In the genomic region with DNA sequence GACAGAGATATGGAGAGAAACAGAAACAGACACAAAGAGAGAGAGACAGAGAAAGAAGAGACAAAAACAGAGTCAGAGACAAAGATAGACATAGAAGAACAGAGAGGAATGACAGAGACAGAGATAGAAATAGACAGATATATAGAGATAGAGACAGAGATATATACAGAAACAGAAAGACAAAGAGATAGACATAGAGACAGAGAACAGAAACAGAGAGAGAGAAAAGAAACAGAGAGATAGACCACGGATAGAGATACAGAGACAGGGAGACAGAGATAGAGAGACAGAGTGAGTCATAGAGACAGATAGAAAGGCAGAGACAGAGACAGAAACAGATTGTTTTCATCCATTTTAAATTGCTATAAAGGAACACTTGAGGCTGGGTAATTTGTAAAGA, we compare ENCODE assay signal across 12 cellular contexts. TPM values are rescaled to one million over a fixed set of nuclear protein-coding genes. Genes with fewer than 3 reads are reported as not detected.
DNase-seq lines count a peak whose midpoint lies in the region; ATAC-seq, FAIRE-seq and TF ChIP-seq lines count a peak whose summit lies in the region.
"Had no signal": no experiment of that assay in that cellular context is flagged by ENCODE, and none has a peak within 500 bp of the region (broad histone marks: within the 10 kb centered on the region; RNA-seq: fewer than 3 reads in every experiment).

No MANE protein-coding gene starts in this region.

- H3K27ac ChIP-seq in muscle layer of colon (ENCODE audit: low read depth, low read length) (peak overlapping the region; percentile 29), aorta (ENCODE audit: low read depth in 1 of 2, low read length in 2 of 2) (no peak overlapping the region)
- H3K27ac ChIP-seq: C4-2B had no signal

- 57 to 65% methylated on average over 1 of the region's 1 CpG for WGBS in aorta, 2 donors

- H3K9ac ChIP-seq in muscle layer of colon (ENCODE audit: low read length), result no peak overlapping the region

- FAIRE-seq in GM12892 (lab: Jason Lieb, UNC), result no peak

- H3K27me3 ChIP-seq in muscle layer of colon (ENCODE audit: control insufficient read depth in 1 of 2, insufficient read depth in 2 of 2, low read length in 2 of 2), result no peaks in the 10 kb centered on the region
- no peaks in the 10 kb centered on the region for H3K27me3 ChIP-seq in aorta (ENCODE audit: control insufficient read depth in 1 of 2, insufficient read depth in 2 of 2, low read length in 1 of 2)

- peak; percentile 68 for ATAC-seq in GM18517 (IDR thresholded peaks at IDR 0.05; ENCODE audit: unreplicated experiment)
- peak; percentile 33 for ATAC-seq in GM21619 (IDR thresholded peaks at IDR 0.05; ENCODE audit: unreplicated experiment)
- ATAC-seq in HG03439 (IDR thresholded peaks at IDR 0.05; ENCODE audit: unreplicated experiment), result peak; percentile 59
- ATAC-seq in aorta (ENCODE audit: low FRiP score), result no peak
- ATAC-seq: T-cell had no signal

- no peak overlapping the region for H3K4me3 ChIP-seq in muscle layer of colon (ENCODE audit: low read depth in 1 of 2, low read length in 2 of 2)
- no peak overlapping the region for H3K4me3 ChIP-seq in aorta (ENCODE audit: low read length in 2 of 2)

- DNase-seq in midbrain (lab: John Stamatoyannopoulos, UW) (no peak), GM12892 (ENCODE audit: insufficient read length) (no peak), aorta (no peak)
- DNase-seq in stimulated activated CD4-positive, alpha-beta T cell treated with anti-CD3 and anti-CD28 coated beads, Interleukin-4, amount 100 ng/mL, for 1 hour, result no peak
- DNase-seq: activated CD4-positive, alpha-beta memory T cell treated with anti-CD3 and anti-CD28 coated beads, Interleukin-2, amount 10 ng/mL, durations not matched to agents 7 days and 5 days; NCI-H1105; T-cell had no signal

- no peak for TF ChIP-seq POLR2A in GM12892 (IDR thresholded peaks at IDR 0.05; ENCODE audit: low read depth, low read length)

- H3K36me3 ChIP-seq in muscle layer of colon (ENCODE audit: insufficient read depth, low read length) (no peaks in the 10 kb centered on the region), aorta (ENCODE audit: control insufficient read depth in 1 of 2, insufficient read depth in 2 of 2, low read length in 1 of 2) (no peaks in the 10 kb centered on the region)

- peaks cover 16% of the 10 kb centered on the region for H3K4me1 ChIP-seq in muscle layer of colon (ENCODE audit: insufficient read depth, low read length)
- H3K4me1 ChIP-seq in aorta (ENCODE audit: control insufficient read depth in 1 of 2, insufficient read depth in 2 of 2, low read length in 2 of 2), result peaks cover 0 to 2% of the 10 kb centered on the region in 2 donors

- H3K9me3 ChIP-seq in muscle layer of colon (ENCODE audit: low read length) (no peaks in the 10 kb centered on the region), aorta (ENCODE audit: control insufficient read depth, low read length) (no peaks in the 10 kb centered on the region)

- intact Hi-C loops in aorta (cut with DNase I), result no loop called here

RNA-seq across cellular contexts. Expression of a gene that starts 12.3 kb away (rescaled TPM):
- 2.6 TPM for polyA plus RNA-seq in GM12892 (2012; ENCODE audit: missing spikeins)
- total RNA-seq in aorta, result 10 to 100 TPM; 27.0 to 27.1 TPM
- polyA plus RNA-seq in aorta, result 10 to 100 TPM in 1 of 2 donors, 1 to 10 TPM in 1; 4.3 to 23.0 TPM
- total RNA-seq: activated CD4-positive, alpha-beta memory T cell treated with anti-CD3 and anti-CD28 coated beads, Interleukin-2, amount 10 ng/mL, durations not matched to agents 7 days and 5 days had no signal

RNA-seq across cellular contexts. Expression of a gene that starts 53.1 kb away (rescaled TPM):
- 17.2 TPM for polyA plus RNA-seq in GM12892 (2012; ENCODE audit: missing spikeins)
- total RNA-seq in aorta, result 1 to 10 TPM; 2.6 to 7.1 TPM
- polyA plus RNA-seq in aorta, result 10 to 100 TPM in 1 of 2 donors, 1 to 10 TPM in 1; 4.0 to 10.0 TPM
